Comparison of ENCODE assay signal across 26 cellular contexts in genomic region chrX:153635388-153635787, GRCh38. TPM values are rescaled to one million over a fixed set of nuclear protein-coding genes. Genes with fewer than 3 reads are reported as not detected.
"Had no signal": no experiment of that assay in that cellular context is flagged by ENCODE, and none has a peak within 500 bp of the region (broad histone marks: within the 10 kb centered on the region; RNA-seq: fewer than 3 reads in every experiment).

No MANE protein-coding gene starts in this region.

- DNase-seq: activated B cell treated with CpG ODN at 0.5 μM for 24 hours; activated CD4-positive, alpha-beta T cell treated with anti-CD3 and anti-CD28 coated beads for 1 hour; activated CD4-positive, alpha-beta T cell treated with anti-CD3 and anti-CD28 coated beads, Interleukin-2, amount 10 ng/mL, durations not matched to agents 24 days and 14 days; activated CD4-positive, alpha-beta T cell treated with anti-CD3 and anti-CD28 coated beads, Interleukin-2, amount 50 U/mL, for 48 hours; activated CD8-positive, alpha-beta memory T cell treated with anti-CD3 and anti-CD28 coated beads, Interleukin-2, amount 10 ng/mL, durations not matched to agents 7 days and 5 days; activated gamma-delta T cell treated with Interleukin-2 at 50 U/mL for 16 hours; activated naive CD4-positive, alpha-beta T cell treated with anti-CD3 and anti-CD28 coated beads, Interleukin-2, amount 10 ng/mL, durations not matched to agents 7 days and 5 days; activated naive CD8-positive, alpha-beta T cell treated with anti-CD3 and anti-CD28 coated beads for 36 hours; activated T-cell treated with anti-CD3 and anti-CD28 coated beads for 4 hours; activated T-cell treated with anti-CD3 and anti-CD28 coated beads, Interleukin-2, amount 50 U/mL, for 72 hours; caudate nucleus; Kasumi-1; NCI-H1105 treated with DMSO at 0.1 percent for 48 hours; NCI-H1436 treated with DMSO at 0.1 percent for 48 hours; NCI-H187; NCI-H2081; NCI-H446; Right ventricle myocardium superior; T-cell; T-helper 2 cell; T1000 had no signal

- ATAC-seq: activated CD8-positive, alpha-beta memory T cell treated with anti-CD3 and anti-CD28 coated beads, Interleukin-2, amount 10 ng/mL, durations not matched to agents 7 days and 5 days; activated T-cell treated with anti-CD3 and anti-CD28 coated beads, Interleukin-2, amount 50 U/mL, for 72 hours; T-cell had no signal

- H3K4me1 ChIP-seq: breast epithelium, Peyer's patch, SJSA1 had no signal

- H3K27ac ChIP-seq: breast epithelium, Peyer's patch, RWPE1, SJSA1 had no signal

- H3K4me3 Mint-ChIP-seq: activated B cell treated with CpG ODN at 0.5 μM for 24 hours; activated CD4-positive, alpha-beta T cell treated with anti-CD3 and anti-CD28 coated beads, Interleukin-2, amount 10 ng/mL, durations not matched to agents 24 days and 14 days; activated CD8-positive, alpha-beta memory T cell treated with anti-CD3 and anti-CD28 coated beads, Interleukin-2, amount 10 ng/mL, durations not matched to agents 7 days and 5 days; activated naive CD4-positive, alpha-beta T cell treated with anti-CD3 and anti-CD28 coated beads, Interleukin-2, amount 10 ng/mL, durations not matched to agents 7 days and 5 days; activated naive CD8-positive, alpha-beta T cell treated with anti-CD3 and anti-CD28 coated beads for 36 hours; activated T-cell treated with anti-CD3 and anti-CD28 coated beads, Interleukin-2, amount 50 U/mL, for 72 hours; T-cell had no signal

- H3K4me1 Mint-ChIP-seq: activated B cell treated with CpG ODN at 0.5 μM for 24 hours; activated CD4-positive, alpha-beta T cell treated with anti-CD3 and anti-CD28 coated beads, Interleukin-2, amount 10 ng/mL, durations not matched to agents 24 days and 14 days; activated CD8-positive, alpha-beta memory T cell treated with anti-CD3 and anti-CD28 coated beads, Interleukin-2, amount 10 ng/mL, durations not matched to agents 7 days and 5 days; activated naive CD4-positive, alpha-beta T cell treated with anti-CD3 and anti-CD28 coated beads, Interleukin-2, amount 10 ng/mL, durations not matched to agents 7 days and 5 days; activated naive CD8-positive, alpha-beta T cell treated with anti-CD3 and anti-CD28 coated beads for 36 hours; T-cell had no signal

- H3K36me3 ChIP-seq: breast epithelium, Peyer's patch, SJSA1 had no signal

- H3K4me3 ChIP-seq: breast epithelium, Peyer's patch, SJSA1 had no signal

- H3K27ac Mint-ChIP-seq: activated B cell treated with CpG ODN at 0.5 μM for 24 hours; activated CD8-positive, alpha-beta memory T cell treated with anti-CD3 and anti-CD28 coated beads, Interleukin-2, amount 10 ng/mL, durations not matched to agents 7 days and 5 days; activated naive CD4-positive, alpha-beta T cell treated with anti-CD3 and anti-CD28 coated beads, Interleukin-2, amount 10 ng/mL, durations not matched to agents 7 days and 5 days; activated naive CD8-positive, alpha-beta T cell treated with anti-CD3 and anti-CD28 coated beads for 36 hours; activated T-cell treated with anti-CD3 and anti-CD28 coated beads, Interleukin-2, amount 50 U/mL, for 72 hours; activated T-helper 2 cell treated with anti-CD3 and anti-CD28 coated beads, Interferon-gamma antibody, Interleukin-2, Interleukin-4, amounts not matched to agents 10 μg/mL and 5 μg/mL and 100 μg/mL, durations not matched to agents 14 hours and 24 hours and 36 hours; T-cell had no signal

- H3K36me3 Mint-ChIP-seq: activated naive CD4-positive, alpha-beta T cell treated with anti-CD3 and anti-CD28 coated beads, Interleukin-2, amount 10 ng/mL, durations not matched to agents 7 days and 5 days; activated naive CD8-positive, alpha-beta T cell treated with anti-CD3 and anti-CD28 coated beads for 36 hours had no signal

- H3K9me3 ChIP-seq: Peyer's patch, SJSA1 had no signal

- H3K27me3 ChIP-seq: Peyer's patch, SJSA1 had no signal

- H3K27me3 Mint-ChIP-seq: activated CD8-positive, alpha-beta memory T cell treated with anti-CD3 and anti-CD28 coated beads, Interleukin-2, amount 10 ng/mL, durations not matched to agents 7 days and 5 days; activated naive CD8-positive, alpha-beta T cell treated with anti-CD3 and anti-CD28 coated beads for 36 hours had no signal

- H3K9me3 Mint-ChIP-seq: activated CD4-positive, alpha-beta T cell treated with anti-CD3 and anti-CD28 coated beads, Interleukin-2, amount 10 ng/mL, durations not matched to agents 24 days and 14 days; activated naive CD4-positive, alpha-beta T cell treated with anti-CD3 and anti-CD28 coated beads, Interleukin-2, amount 10 ng/mL, durations not matched to agents 7 days and 5 days; activated T-helper 2 cell treated with anti-CD3 and anti-CD28 coated beads, Interferon-gamma antibody, Interleukin-2, Interleukin-4, amounts not matched to agents 10 μg/mL and 5 μg/mL and 100 μg/mL, durations not matched to agents 14 hours and 24 hours and 36 hours had no signal

RNA-seq across cellular contexts. Expression of gene DUSP9, which starts 11.6 kb away (rescaled TPM):
- total RNA-seq: activated B cell treated with CpG ODN at 0.5 μM for 24 hours; activated T-cell treated with anti-CD3 and anti-CD28 coated beads, Interleukin-2, amount 50 U/mL, for 72 hours; Peyer's patch; Right ventricle myocardium superior had no signal

RNA-seq across cellular contexts. Expression of gene PNCK, which starts 38.2 kb away (rescaled TPM):
- total RNA-seq: activated B cell treated with CpG ODN at 0.5 μM for 24 hours; activated CD8-positive, alpha-beta memory T cell treated with anti-CD3 and anti-CD28 coated beads, Interleukin-2, amount 10 ng/mL, durations not matched to agents 7 days and 5 days; SJSA1 had no signal
